ENCODE assay signal across 16 cellular contexts in the genomic region with DNA sequence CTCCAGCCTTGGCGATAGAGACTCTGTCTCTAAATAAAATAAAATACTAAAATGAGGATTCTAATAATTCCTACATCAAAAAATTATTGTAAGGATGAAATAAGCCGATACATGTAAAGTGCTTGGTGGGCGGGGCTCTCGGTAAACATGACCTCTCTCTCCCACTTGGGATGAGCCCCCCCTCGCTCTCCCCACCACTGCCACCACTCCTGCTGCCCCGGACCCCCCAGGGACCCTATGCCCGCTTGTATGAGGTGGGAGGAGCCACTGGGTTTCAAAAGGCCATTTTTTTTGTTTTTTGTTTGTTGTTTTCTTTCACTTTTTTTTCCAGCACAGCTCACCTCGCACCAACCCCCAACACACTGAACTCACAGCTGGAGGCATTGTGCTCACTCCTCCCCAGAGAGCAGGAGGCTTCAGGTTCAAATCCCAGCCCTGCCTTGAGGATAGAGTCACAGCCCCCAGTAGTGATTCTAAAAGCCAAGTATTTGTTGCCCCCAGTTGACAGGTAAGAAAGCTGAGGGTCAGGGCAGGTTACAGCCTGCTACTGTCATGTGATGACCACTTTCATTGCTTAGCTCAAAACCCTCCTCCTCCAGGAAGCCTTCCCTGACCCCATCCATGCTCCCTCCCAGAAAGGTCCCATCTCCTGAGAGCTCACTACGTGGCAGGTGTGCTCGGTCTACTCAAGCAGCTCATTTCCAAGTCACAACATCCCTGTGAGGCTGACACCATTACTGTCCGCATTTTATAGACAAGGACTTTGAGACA. TPM values are rescaled to one million over a fixed set of nuclear protein-coding genes. Genes with fewer than 3 reads are reported as not detected.
DNase-seq lines count a peak whose midpoint lies in the region; ATAC-seq, FAIRE-seq and TF ChIP-seq lines count a peak whose summit lies in the region.
"Had no signal": no experiment of that assay in that cellular context is flagged by ENCODE, and none has a peak within 500 bp of the region (broad histone marks: within the 10 kb centered on the region; RNA-seq: fewer than 3 reads in every experiment).

No MANE protein-coding gene starts in this region.

- H3K27ac Mint-ChIP-seq in H9 (peak overlapping the region in 2 of 3 experiments; percentile 72 to 84; a peak in 3 of 7 replicates), osteocyte (ENCODE audit: unreplicated experiment) (peak overlapping the region; percentile 19)
- H3K27ac Mint-ChIP-seq: CD8-positive, alpha-beta T cell had no signal

- H2BK5ac ChIP-seq in H9 (ENCODE audit: insufficient read length, low read length) (no peak overlapping the region), H1 (ENCODE audit: low read depth, low read length) (no peak overlapping the region)

- H3K79me1 ChIP-seq in H9 (ENCODE audit: insufficient read depth, low read depth, low read length, poor library complexity, severe bottlenecking) (no peaks in the 10 kb centered on the region), H1 (ENCODE audit: low read depth, low read length) (peaks cover 7% of the 10 kb centered on the region)

- intact Hi-C loops in thyroid gland (cut with DNase I): no loop called here

- no peak overlapping the region for H2BK15ac ChIP-seq in H9 (ENCODE audit: low read depth, low read length)
- H2BK15ac ChIP-seq in H1 (ENCODE audit: low read length): peak overlapping the region; percentile 19; the same call in 1 of the 2 replicates

- no peak for ATAC-seq in A549
- no peak for ATAC-seq in HG03571 (IDR thresholded peaks at IDR 0.05; ENCODE audit: unreplicated experiment)
- ATAC-seq: CD8-positive, alpha-beta T cell; esophagus mucosa; PC-3 had no signal

- H3K9ac ChIP-seq in H9 (ENCODE audit: extremely low read depth, insufficient read length, low read length): no peak overlapping the region
- no peak overlapping the region for H3K9ac ChIP-seq in H1 (replicated peaks in 1 of 4; ENCODE audit: extremely low read depth in 1 of 4, low read depth in 3 of 4, low read length in 3 of 4)

- peaks cover 6% of the 10 kb centered on the region for H4K20me1 ChIP-seq in H9 (ENCODE audit: control insufficient read depth, insufficient read depth, insufficient read length)
- peaks cover 13 to 20% of the 10 kb centered on the region in 2 experiments for H4K20me1 ChIP-seq in H1 (replicated peaks in 1 of 2; ENCODE audit: control insufficient read depth in 1 of 2, insufficient read depth in 2 of 2, low read length in 2 of 2)

- H3K27me3 Mint-ChIP-seq in H9 (ENCODE audit: low read depth): peaks cover 22% of the 10 kb centered on the region
- no peaks in the 10 kb centered on the region for H3K27me3 Mint-ChIP-seq in osteocyte (ENCODE audit: unreplicated experiment)

- H3K4me2 ChIP-seq in A549 (no peak overlapping the region), H9 (ENCODE audit: insufficient read depth, insufficient read length, low read length) (no peak overlapping the region), H1 (ENCODE audit: insufficient read depth in 1 of 2, low read depth in 2 of 2, low read length in 2 of 2) (peak overlapping the region; percentile 1 to 17; a peak in 1 of 4 replicates)

- TF ChIP-seq EP300 in A549 (IDR thresholded peaks at IDR 0.05) (no peak), H1 (IDR thresholded peaks at IDR 0.05; ENCODE audit: borderline replicate concordance in 1 of 2, low read depth in 2 of 2, low read length in 2 of 2) (no peak)

- TF ChIP-seq POLR2A in A549 (IDR thresholded peaks at IDR 0.05; ENCODE audit: low read length) (no peak), H1 (IDR thresholded peaks at IDR 0.05; ENCODE audit: control extremely low read depth in 1 of 2, low read depth in 2 of 2, low read length in 2 of 2) (no peak), thyroid gland (IDR thresholded peaks at IDR 0.05) (no peak)

- H3K23ac ChIP-seq in H9 (ENCODE audit: insufficient read length, low read depth, low read length) (no peak overlapping the region), H1 (ENCODE audit: insufficient read length) (no peak overlapping the region)

- H2BK120ac ChIP-seq in H9 (ENCODE audit: low read depth, low read length, poor library complexity, severe bottlenecking) (no peak overlapping the region), H1 (replicated peaks; ENCODE audit: low read depth, low read length) (no peak overlapping the region)

- no peak overlapping the region for H2AK5ac ChIP-seq in H9 (ENCODE audit: insufficient read length, low read length)
- peak overlapping the region; percentile 54; the same call in 1 of the 2 replicates for H2AK5ac ChIP-seq in H1 (ENCODE audit: low read depth, low read length)

- TF ChIP-seq RAD21 in A549 (conservative IDR thresholded peaks at IDR 0.05 in 1 of 2, IDR thresholded peaks at IDR 0.05 in 1 of 2) (no peak), H1 (IDR thresholded peaks at IDR 0.05 in 1 of 2, conservative IDR thresholded peaks at IDR 0.05 in 1 of 2; ENCODE audit: low read depth in 2 of 2, low read length in 2 of 2) (no peak)

- H4K91ac ChIP-seq in H9 (ENCODE audit: insufficient read length, low read depth, low read length) (no peak overlapping the region), H1 (replicated peaks; ENCODE audit: insufficient read length, low read length) (no peak overlapping the region)

- H4K8ac ChIP-seq in H9 (replicated peaks; ENCODE audit: insufficient read length, low read depth, low read length) (no peak overlapping the region), H1 (ENCODE audit: extremely low read depth, insufficient read depth, low read length) (no peak overlapping the region)

- H4K5ac ChIP-seq in H9 (ENCODE audit: insufficient read length, low read depth, low read length) (no peak overlapping the region), H1 (ENCODE audit: insufficient read length, low read depth, low read length) (no peak overlapping the region)

- no peak overlapping the region for H2BK20ac ChIP-seq in H9 (ENCODE audit: low read depth, low read length, poor library complexity, severe bottlenecking)
- H2BK20ac ChIP-seq in H1 (ENCODE audit: low read length): no peak overlapping the region; the same call in 1 of the 2 replicates

- H3K4me1 Mint-ChIP-seq in H9 (peaks cover 38 to 60% of the 10 kb centered on the region in 2 experiments), osteocyte (ENCODE audit: unreplicated experiment) (peaks cover 48% of the 10 kb centered on the region)

- no peak for FAIRE-seq in A549 (lab: Jason Lieb, UNC)
- FAIRE-seq in H1 (lab: Jason Lieb, UNC): no peak

- no peak overlapping the region for H3T11ph ChIP-seq in H9 (ENCODE audit: low read length)

- DNase-seq in A549 (ENCODE audit: low read depth in 1 of 2, low spot score in 1 of 2): no peak
- DNase-seq in H9: no peak
- no peak for DNase-seq in H1 (ENCODE audit: low read depth in 1 of 2, low spot score in 2 of 2)
- DNase-seq in osteocyte (ENCODE audit: extremely low spot score, unreplicated experiment): no peak
- DNase-seq in CD1c-positive myeloid dendritic cell (ENCODE audit: extremely low spot score): no peak
- DNase-seq in thyroid gland: no peak
- DNase-seq: activated CD4-positive, alpha-beta T cell treated with anti-CD3 and anti-CD28 coated beads, Interleukin-2, amount 50 U/mL, for 1 hour; amygdala; CD8-positive, alpha-beta T cell; central memory CD4-positive, alpha-beta T cell; GF-D8; NCI-H1694 treated with DMSO at 0.1 percent for 48 hours; PC-3 had no signal

- H3K4me3 Mint-ChIP-seq in H9 (peak overlapping the region in 1 of 2 experiments; percentile 63; a peak in 2 of 5 replicates), osteocyte (ENCODE audit: unreplicated experiment) (no peak overlapping the region)
- H3K4me3 Mint-ChIP-seq: CD8-positive, alpha-beta T cell had no signal

- H3K27me3 ChIP-seq in H9 (ENCODE audit: insufficient read depth, low read length) (no peaks in the 10 kb centered on the region), H1 (replicated peaks in 1 of 4; ENCODE audit: control insufficient read depth in 3 of 4, extremely low read depth in 1 of 4, insufficient read depth in 3 of 4, low read length in 3 of 4) (peaks cover 0 to 20% (median 12%) of the 10 kb centered on the region in 4 experiments; a peak in 4 of 7 replicates), thyroid gland (no peaks in the 10 kb centered on the region)
- H3K27me3 ChIP-seq: SJSA1 had no signal

- H3K79me2 ChIP-seq in H9 (ENCODE audit: insufficient read depth, low read length) (0 out of 2 replicates have a peak, but pooled peaks cover 2% of the 10 kb centered on the region), H1 (ENCODE audit: control insufficient read depth in 1 of 2, insufficient read depth in 2 of 2, low read length in 2 of 2) (peaks cover 0 to 8% of the 10 kb centered on the region in 2 experiments; a peak in 1 of 4 replicates)

- CTCF ChIA-PET in A549 (lab: Yijun Ruan, JAX): interaction anchor here (1.2 to 5.8 kb wide), 4 partner anchors 8 to 185 kb away, joined by 3 to 83 read pairs (median 20); no protein-coding TSS in a partner anchor
- CTCF ChIA-PET in H1 (lab: Charles Lee; ENCODE audit: partially characterized antibody): interaction anchor here (1.0 to 13.1 kb wide), 11 partner anchors 8 to 185 kb away, joined by 3 to 164 read pairs (median 7); no protein-coding TSS in a partner anchor

- H3K23me2 ChIP-seq in H9 (ENCODE audit: insufficient read length, low read depth, low read length, poor library complexity, severe bottlenecking) (peaks cover 7% of the 10 kb centered on the region), H1 (ENCODE audit: low read depth, low read length) (peaks cover 7% of the 10 kb centered on the region; the same call in 1 of the 2 replicates)

- no peak overlapping the region for H2BK12ac ChIP-seq in H9 (ENCODE audit: insufficient read length, low read depth, low read length)
- no peak overlapping the region for H2BK12ac ChIP-seq in H1 (ENCODE audit: low read depth, low read length)

- H3K9me3 Mint-ChIP-seq in H9: no peaks in the 10 kb centered on the region
- no peaks in the 10 kb centered on the region for H3K9me3 Mint-ChIP-seq in osteocyte (ENCODE audit: unreplicated experiment)
- H3K9me3 Mint-ChIP-seq: CD8-positive, alpha-beta T cell had no signal

- TF ChIP-seq CTCF in A549 (IDR thresholded peaks at IDR 0.05) (no peak), H9 (conservative IDR thresholded peaks at IDR 0.05) (no peak), H1 (IDR thresholded peaks at IDR 0.05; ENCODE audit: control extremely low read depth in 1 of 3, insufficient read depth in 1 of 3, low read depth in 1 of 3, low read length in 3 of 3) (no peak), osteocyte (IDR thresholded peaks at IDR 0.05) (no peak), thyroid gland (IDR thresholded peaks at IDR 0.05) (no peak)

- H3K4ac ChIP-seq in H9 (ENCODE audit: low read depth, low read length) (no peak overlapping the region), H1 (replicated peaks; ENCODE audit: insufficient read length, low read depth, low read length) (peak overlapping the region; percentile 54)

- H3K36me3 Mint-ChIP-seq in H9 (ENCODE audit: insufficient read depth in 1 of 3, low read depth in 3 of 3): no peaks in the 10 kb centered on the region
- no peaks in the 10 kb centered on the region for H3K36me3 Mint-ChIP-seq in osteocyte (ENCODE audit: unreplicated experiment)
- H3K36me3 Mint-ChIP-seq: CD8-positive, alpha-beta T cell had no signal

- H3K18ac ChIP-seq in H9 (ENCODE audit: insufficient read length, low read depth, low read length): no peak overlapping the region
- no peak overlapping the region; the same call in 1 of the 2 replicates for H3K18ac ChIP-seq in H1 (ENCODE audit: extremely low read depth, low read length)

- WGBS in A549 (ENCODE audit: missing lambda C conversion rate): 64% methylated on average over 11 of the region's 11 CpGs
- no CpG with 5 or more reads among the region's 11 CpGs for WGBS in H9 (ENCODE audit: extremely low coverage, insufficient read length, low lambda C conversion rate)
- 77% methylated on average over 11 of the region's 11 CpGs; no CpG with 5 or more reads in 1 of the 2 experiments for WGBS in H1 (ENCODE audit: extremely low coverage in 1 of 2, insufficient coverage in 1 of 2, insufficient read length in 1 of 2, insufficient replicate concordance in 2 of 2, low coverage in 1 of 2, low lambda C conversion rate in 2 of 2, missing lambda C conversion rate in 1 of 2), 2 experiments
- WGBS in thyroid gland, 2 donors: 82 to 86% methylated on average over 11 of the region's 11 CpGs

- H3K4me1 ChIP-seq in A549 (peaks cover 37% of the 10 kb centered on the region), H9 (ENCODE audit: insufficient read depth, low read length) (no peaks in the 10 kb centered on the region; the same call in 1 of the 2 replicates), H1 (replicated peaks in 1 of 4; ENCODE audit: control insufficient read depth in 3 of 4, insufficient read depth in 4 of 4, low read length in 3 of 4) (peaks cover 7 to 35% (median 21%) of the 10 kb centered on the region in 4 experiments), thyroid gland (peaks cover 13 to 29% of the 10 kb centered on the region in 2 donors)

- H3K14ac ChIP-seq in H9 (ENCODE audit: insufficient read depth, low read length) (no peak overlapping the region), H1 (ENCODE audit: insufficient read length) (no peak overlapping the region)

- H3K36me3 ChIP-seq in H1 (ENCODE audit: control insufficient read depth in 2 of 4, insufficient read depth in 4 of 4, low read length in 3 of 4): no peaks in the 10 kb centered on the region
- no peaks in the 10 kb centered on the region for H3K36me3 ChIP-seq in thyroid gland

- H3K27ac ChIP-seq in A549 (no peak overlapping the region), H9 (ENCODE audit: insufficient read length, low read depth, low read length) (no peak overlapping the region), H1 (ENCODE audit: low read depth, low read length) (no peak overlapping the region), thyroid gland (no peak overlapping the region)
- H3K27ac ChIP-seq: SJSA1 had no signal

- no peak overlapping the region for H3K4me3 ChIP-seq in A549
- no peak overlapping the region for H3K4me3 ChIP-seq in H1 (ENCODE audit: extremely low read depth in 1 of 4, insufficient read depth in 2 of 4, low read depth in 3 of 4, low read length in 4 of 4)
- H3K4me3 ChIP-seq in thyroid gland (replicated peaks in 1 of 3): no peak overlapping the region
- H3K4me3 ChIP-seq: SJSA1 had no signal

- no peaks in the 10 kb centered on the region for H3K9me3 ChIP-seq in A549
- H3K9me3 ChIP-seq in H9 (ENCODE audit: control insufficient read depth, low read depth, low read length): no peaks in the 10 kb centered on the region
- H3K9me3 ChIP-seq in H1 (ENCODE audit: insufficient read depth in 2 of 2, low read depth in 1 of 2, low read length in 1 of 2): no peaks in the 10 kb centered on the region
- H3K9me3 ChIP-seq in thyroid gland: no peaks in the 10 kb centered on the region
- H3K9me3 ChIP-seq: SJSA1 had no signal

- no peak overlapping the region for H3K56ac ChIP-seq in H9 (ENCODE audit: insufficient read length, low read depth, low read length)
- no peak overlapping the region for H3K56ac ChIP-seq in H1 (replicated peaks; ENCODE audit: insufficient read length, low read depth, low read length)

- POLR2A ChIA-PET in A549 (lab: Yijun Ruan, JAX) (no interaction called here), H1 (lab: Charles Lee; ENCODE audit: partially characterized antibody) (interaction anchor here (0.8 to 4.4 kb wide), 6 partner anchors 8 to 101 kb away, joined by 3 to 30 read pairs (median 4); no protein-coding TSS in a partner anchor)

- H2AFZ ChIP-seq in H9 (ENCODE audit: low read length) (no peak overlapping the region), H1 (ENCODE audit: low read length) (no peak overlapping the region)

RNA-seq across cellular contexts. Expression of a gene that starts 4.2 kb away (rescaled TPM):
- polyA plus RNA-seq in A549 (2011; rRNA removed) (2.0 and 4.1 TPM in 2 replicates), A549 (2017; fragmentation: RNase III; extraction: RNeasy Plus Mini Kit Qiagen cat#74134 plus additional on column Dnase treatment) (8.4 to 10.0 TPM (median 8.9 TPM) in 3 replicates), H1 (2011; rRNA removed) (7.0 and 12.7 TPM in 2 replicates)
- 1.9 and 3.6 TPM in 2 replicates for polyA plus RNA-seq in A549 (2012; cell fraction: cytosol; rRNA removed)
- 4.6 and 7.6 TPM in 2 replicates for polyA plus RNA-seq in A549 (2012; cell fraction: nucleus; rRNA removed)
- polyA minus RNA-seq in A549 (2011; rRNA and poly(A)+ RNA removed): 4.4 and 4.6 TPM in 2 replicates
- total RNA-seq in H9 (2021) (24.2 and 25.9 TPM in 2 replicates), osteocyte (54.4 and 63.4 TPM in 2 replicates), thyroid gland (10 to 100 TPM; 13.2 to 19.5 (median 15.9) TPM)
- total RNA-seq in H1 (2021; fragmentation: NEBNext Ultra II Directional; extraction: Animal tissue kit (Norgen Biotek cat#: 25700)): 26.8 and 27.0 TPM in 2 replicates
- polyA plus RNA-seq in H1 (2011; cell fraction: cytosol; rRNA removed): 8.1 TPM
- 18.5 TPM for polyA plus RNA-seq in H1 (2011; cell fraction: nucleus; rRNA removed)
- 17.6 to 28.5 TPM (median 21.8 TPM) in 4 replicates for polyA plus RNA-seq in H1 (2012, experiment 1 of 2)
- polyA plus RNA-seq in H1 (2012, experiment 2 of 2): 15.0 TPM
- polyA plus RNA-seq in H1 (2013, experiment 1 of 2): 32.4 TPM
- polyA plus RNA-seq in H1 (2013, experiment 2 of 2): 33.1 TPM
- 8.2 and 9.3 TPM in 2 replicates for polyA minus RNA-seq in H1 (2011; rRNA and poly(A)+ RNA removed)
- 15.2 TPM for polyA minus RNA-seq in H1 (2011; cell fraction: cytosol; rRNA and poly(A)+ RNA removed)
- 12.0 TPM for polyA minus RNA-seq in H1 (2011; cell fraction: nucleus; rRNA and poly(A)+ RNA removed)
- total RNA-seq: CD8-positive, alpha-beta T cell had no signal

Comparison
In these comparisons a context has a peak if more than half of its experiments do, and no peak if none do; other contexts are left out.
1. H3K4me2 ChIP-seq: peak in H1 (2 of 2); none in A549 (single experiment) and H9 (single experiment).